In genomic region chr2:67616749-67617148, GRCh38 we compare ENCODE assay signal across 11 cellular contexts.
A peak's percentile ranks its signal among the peaks of the same experiment; 100 is the strongest.
DNase-seq lines count a peak whose midpoint lies in the region; ATAC-seq and TF ChIP-seq lines count a peak whose summit lies in the region.
"Had no signal": no experiment of that assay in that cellular context is flagged by ENCODE, and none has a peak within 500 bp of the region (broad histone marks: within the 10 kb centered on the region; RNA-seq: fewer than 3 reads in every experiment).

No MANE protein-coding gene starts in this region.

- peak overlapping the region; percentile 19 to 80 (median 57) for H3K4me2 ChIP-seq in BLaER1 treated with 17β-estradiol and CSF1 and Interleukin-3, amounts not matched to agents 10 nM and 100 nM
- H3K4me2 ChIP-seq: neural progenitor cell had no signal

- H4K20me1 ChIP-seq in BLaER1 treated with 17β-estradiol and CSF1 and Interleukin-3, amounts not matched to agents 10 nM and 100 nM, result no peaks in the 10 kb centered on the region

- no peaks in the 10 kb centered on the region for H3K27me3 ChIP-seq in BLaER1 treated with 17β-estradiol and CSF1 and Interleukin-3, amounts not matched to agents 10 nM and 100 nM
- H3K27me3 ChIP-seq in heart right ventricle, result no peaks in the 10 kb centered on the region
- no peaks in the 10 kb centered on the region for H3K27me3 ChIP-seq in esophagus squamous epithelium
- H3K27me3 ChIP-seq: neural progenitor cell had no signal

- H3K4me1 ChIP-seq in BLaER1 treated with 17β-estradiol and CSF1 and Interleukin-3, amounts not matched to agents 10 nM and 100 nM, result peaks cover 5 to 21% (median 14%) of the 10 kb centered on the region in 10 experiments
- H3K4me1 ChIP-seq in heart right ventricle, result peaks cover 0 to 7% (median 0%) of the 10 kb centered on the region in 9 donors
- no peaks in the 10 kb centered on the region for H3K4me1 ChIP-seq in esophagus squamous epithelium
- H3K4me1 ChIP-seq: neural progenitor cell had no signal

- peak in 1 of 2 donors; percentile 49 for DNase-seq in heart right ventricle
- no peak for DNase-seq in NCI-H1930 (lab: John Stamatoyannopoulos, UW)
- no peak for DNase-seq in esophagus squamous epithelium (lab: John Stamatoyannopoulos, UW)
- DNase-seq in GF-D8 (lab: John Stamatoyannopoulos, UW), result no peak
- DNase-seq in SIG-M5 (lab: John Stamatoyannopoulos, UW), result no peak
- DNase-seq: cortex of kidney had no signal

- TF ChIP-seq POLR2A in esophagus squamous epithelium (IDR thresholded peaks at IDR 0.05), result no peak

- no peak overlapping the region for H3K9ac ChIP-seq in BLaER1 treated with 17β-estradiol and CSF1 and Interleukin-3, amounts not matched to agents 10 nM and 100 nM
- H3K9ac ChIP-seq: neural progenitor cell had no signal

- TF ChIP-seq CTCF in heart right ventricle (IDR thresholded peaks at IDR 0.05) (no peak), esophagus squamous epithelium (IDR thresholded peaks at IDR 0.05) (no peak)

- H3K9me3 ChIP-seq in BLaER1 treated with 17β-estradiol and CSF1 and Interleukin-3, amounts not matched to agents 10 nM and 100 nM (replicated peaks in 1 of 11), result no peaks in the 10 kb centered on the region
- H3K9me3 ChIP-seq in heart right ventricle (no peaks in the 10 kb centered on the region), esophagus squamous epithelium (no peaks in the 10 kb centered on the region)

- 29 to 38% methylated on average over 1 of the region's 1 CpG for WGBS in heart right ventricle, 2 donors
- WGBS in esophagus squamous epithelium, 2 donors, result 8 to 82% methylated on average over 1 of the region's 1 CpG

- peak; percentile 82 for ATAC-seq in GM21390 (IDR thresholded peaks at IDR 0.05; ENCODE audit: unreplicated experiment)
- ATAC-seq in HG03457 (IDR thresholded peaks at IDR 0.05; ENCODE audit: unreplicated experiment), result peak; percentile 85
- peak in 7 of 8 donors; percentile 76 to 92 (median 90) for ATAC-seq in heart right ventricle
- ATAC-seq: K562 had no signal

- no peaks in the 10 kb centered on the region for H3K36me3 ChIP-seq in BLaER1 treated with 17β-estradiol and CSF1 and Interleukin-3, amounts not matched to agents 10 nM and 100 nM
- H3K36me3 ChIP-seq in heart right ventricle, result no peaks in the 10 kb centered on the region
- no peaks in the 10 kb centered on the region for H3K36me3 ChIP-seq in esophagus squamous epithelium
- H3K36me3 ChIP-seq: neural progenitor cell had no signal

- H3K27ac ChIP-seq in BLaER1 treated with 17β-estradiol and CSF1 and Interleukin-3, amounts not matched to agents 10 nM and 100 nM, result peak overlapping the region in 3 of 11 experiments; percentile 0 to 40 (median 1); a peak in 3 of 22 replicates
- H3K27ac ChIP-seq in heart right ventricle, result peak overlapping the region in 6 of 10 donors; percentile 26 to 69 (median 61)
- H3K27ac ChIP-seq in esophagus squamous epithelium, result no peak overlapping the region
- H3K27ac ChIP-seq: neural progenitor cell had no signal

- intact Hi-C loops in heart right ventricle (cut with DNase I), result no loop called here
- intact Hi-C loops in esophagus squamous epithelium (cut with DNase I), result no loop called here

- no peak overlapping the region for H3K4me3 ChIP-seq in BLaER1 treated with 17β-estradiol and CSF1 and Interleukin-3, amounts not matched to agents 10 nM and 100 nM
- H3K4me3 ChIP-seq in heart right ventricle, result no peak overlapping the region
- H3K4me3 ChIP-seq in esophagus squamous epithelium, result no peak overlapping the region
- H3K4me3 ChIP-seq: K562, neural progenitor cell had no signal

Comparison
In these comparisons a context has a peak if more than half of its experiments do, and no peak if none do; other contexts are left out.
1. H3K27ac ChIP-seq: peak in heart right ventricle (6 of 10); none in esophagus squamous epithelium (0 of 4).
2. Peak in every context shown above with its lines, with median percentiles within 50 percentile points of each other: ATAC-seq.